Comparison of ENCODE assay signal across 13 cellular contexts in genomic region chr3:123821920-123822319, GRCh38.
DNase-seq lines count a peak whose midpoint lies in the region; ATAC-seq and TF ChIP-seq lines count a peak whose summit lies in the region.
"Had no signal": no experiment of that assay in that cellular context is flagged by ENCODE, and none has a peak within 500 bp of the region (broad histone marks: within the 10 kb centered on the region; RNA-seq: fewer than 3 reads in every experiment).

No MANE protein-coding gene starts in this region.

- intact Hi-C loops in IMR-90 (cut with micrococcal nuclease) (no loop called here), OCI-LY7 (cut with micrococcal nuclease; ENCODE audit: unreplicated experiment) (no loop called here)

- H3K4me3 Mint-ChIP-seq in HFFc6 (no peak overlapping the region; the same call in 1 of the 2 replicates), osteocyte (ENCODE audit: unreplicated experiment) (no peak overlapping the region)
- H3K4me3 Mint-ChIP-seq: B cell; CD8-positive, alpha-beta T cell; H9 had no signal

- 0 out of 4 replicates have a peak overlapping the region, but pooled peaks of 1 of the 2 experiments have one; percentile 23 for H4K8ac ChIP-seq in IMR-90 (ENCODE audit: low read depth in 2 of 2, low read length in 2 of 2)

- H3K23ac ChIP-seq in IMR-90 (ENCODE audit: low read depth, low read length): no peak overlapping the region

- no peak for TF ChIP-seq POLR2A in IMR-90 (IDR thresholded peaks at IDR 0.05; ENCODE audit: low read depth, low read length)

- no peaks in the 10 kb centered on the region for H3K79me2 ChIP-seq in OCI-LY7 (ENCODE audit: insufficient read depth, low read depth, low read length)

- H3K4me1 ChIP-seq in IMR-90 (ENCODE audit: control insufficient read depth, insufficient read depth, low read length): peaks cover 23% of the 10 kb centered on the region
- H3K4me1 ChIP-seq in OCI-LY7 (ENCODE audit: insufficient read depth, low read length, poor library complexity, severe bottlenecking): no peaks in the 10 kb centered on the region
- H3K4me1 ChIP-seq: BLaER1 treated with 17β-estradiol and CSF1 and Interleukin-3, amounts not matched to agents 10 nM and 100 nM had no signal

- no peak overlapping the region for H3K4ac ChIP-seq in IMR-90 (ENCODE audit: low read depth, low read length)

- no peak for DNase-seq in HFFc6
- DNase-seq in IMR-90: no peak
- no peak for DNase-seq in SK-N-MC (ENCODE audit: low read depth, low spot score)
- peak; percentile 32 for DNase-seq in osteocyte (ENCODE audit: extremely low spot score, unreplicated experiment)
- DNase-seq in activated effector memory CD4-positive, alpha-beta T cell treated with Interleukin-2 at 50 U/mL for 16 hours: no peak
- DNase-seq in OCI-LY7 (ENCODE audit: low spot score): no peak
- DNase-seq: Calu3; CD8-positive, alpha-beta T cell; DMS79 treated with DMSO at 0.1 percent for 48 hours; GF-D8; H9 had no signal

- POLR2A ChIA-PET in IMR-90 (lab: Charles Lee; ENCODE audit: unreplicated experiment): no interaction called here
- POLR2A ChIA-PET in OCI-LY7 (lab: Charles Lee): no interaction called here

- H3K4me1 Mint-ChIP-seq in HFFc6 (ENCODE audit: low read depth) (peaks cover 68% of the 10 kb centered on the region), osteocyte (ENCODE audit: unreplicated experiment) (peaks cover 13% of the 10 kb centered on the region)
- H3K4me1 Mint-ChIP-seq: B cell had no signal

- H2AFZ ChIP-seq in IMR-90 (replicated peaks; ENCODE audit: low read length, poor library complexity) (no peak overlapping the region), OCI-LY7 (ENCODE audit: low read length) (no peak overlapping the region)

- H3K9ac ChIP-seq in IMR-90 (ENCODE audit: low read depth, low read length) (no peak overlapping the region), SK-N-MC (ENCODE audit: insufficient read length) (no peak overlapping the region)
- H3K9ac ChIP-seq: BLaER1 treated with 17β-estradiol and CSF1 and Interleukin-3, amounts not matched to agents 10 nM and 100 nM had no signal

- peaks cover 2% of the 10 kb centered on the region for H3K27me3 Mint-ChIP-seq in HFFc6 (ENCODE audit: insufficient read depth)
- no peaks in the 10 kb centered on the region for H3K27me3 Mint-ChIP-seq in osteocyte (ENCODE audit: unreplicated experiment)

- H2AK9ac ChIP-seq in IMR-90 (replicated peaks; ENCODE audit: low read depth, low read length, poor library complexity): no peak overlapping the region

- peaks cover 22% of the 10 kb centered on the region for H3K9me3 Mint-ChIP-seq in HFFc6
- H3K9me3 Mint-ChIP-seq in osteocyte (ENCODE audit: unreplicated experiment): peaks cover 11% of the 10 kb centered on the region

- H3K4me2 ChIP-seq in IMR-90 (ENCODE audit: low read depth, low read length) (no peak overlapping the region), OCI-LY7 (ENCODE audit: low read length) (no peak overlapping the region)
- H3K4me2 ChIP-seq: BLaER1 treated with 17β-estradiol and CSF1 and Interleukin-3, amounts not matched to agents 10 nM and 100 nM had no signal

- H3K27me3 ChIP-seq in IMR-90 (ENCODE audit: control insufficient read depth, insufficient read depth, low read length): no peaks in the 10 kb centered on the region
- H3K27me3 ChIP-seq: BLaER1 treated with 17β-estradiol and CSF1 and Interleukin-3, amounts not matched to agents 10 nM and 100 nM had no signal

- in situ Hi-C loops in IMR-90 (cut with MboI; ENCODE audit: low sequenced_read_pairs): no loop called here

- H4K20me1 ChIP-seq in IMR-90 (ENCODE audit: insufficient read depth, low read length) (no peaks in the 10 kb centered on the region), OCI-LY7 (ENCODE audit: insufficient read depth, low read length) (no peaks in the 10 kb centered on the region)
- H4K20me1 ChIP-seq: BLaER1 treated with 17β-estradiol and CSF1 and Interleukin-3, amounts not matched to agents 10 nM and 100 nM had no signal

- peaks cover 55 to 80% of the 10 kb centered on the region in 2 experiments for H3K79me1 ChIP-seq in IMR-90 (ENCODE audit: low read depth in 1 of 2, low read length in 2 of 2)

- peaks cover 88% of the 10 kb centered on the region for H3K36me3 Mint-ChIP-seq in HFFc6 (ENCODE audit: low read depth)
- peaks cover 3% of the 10 kb centered on the region for H3K36me3 Mint-ChIP-seq in osteocyte (ENCODE audit: unreplicated experiment)
- H3K36me3 Mint-ChIP-seq: CD8-positive, alpha-beta T cell had no signal

- no peak overlapping the region for H4K91ac ChIP-seq in IMR-90 (ENCODE audit: insufficient read depth, low read depth, low read length)

- H3K36me3 ChIP-seq in IMR-90 (ENCODE audit: control insufficient read depth, insufficient read depth, low read length): peaks cover 66% of the 10 kb centered on the region
- H3K36me3 ChIP-seq in SK-N-MC (ENCODE audit: insufficient read depth, low read length): no peaks in the 10 kb centered on the region; the same call in 1 of the 2 replicates
- H3K36me3 ChIP-seq in OCI-LY7 (ENCODE audit: insufficient read depth, low read length): no peaks in the 10 kb centered on the region

- H2BK20ac ChIP-seq in IMR-90 (ENCODE audit: low read depth, low read length): no peak overlapping the region

- no peak overlapping the region for H3K56ac ChIP-seq in IMR-90 (ENCODE audit: extremely low read depth, insufficient read depth, low read length)

- no peak for TF ChIP-seq RAD21 in IMR-90 (IDR thresholded peaks at IDR 0.05; ENCODE audit: low read length)

- peak overlapping the region; percentile 19; the same call in 1 of the 2 replicates for H2BK120ac ChIP-seq in IMR-90 (ENCODE audit: low read depth, low read length)

- TF ChIP-seq CTCF in HFFc6 (IDR thresholded peaks at IDR 0.05): no peak
- no peak for TF ChIP-seq CTCF in IMR-90 (conservative IDR thresholded peaks at IDR 0.05; ENCODE audit: low read depth, low read length)
- TF ChIP-seq CTCF in osteocyte (IDR thresholded peaks at IDR 0.05): no peak
- TF ChIP-seq CTCF in OCI-LY7 (conservative IDR thresholded peaks at IDR 0.05; ENCODE audit: low read length): no peak

- no peak overlapping the region for H3K27ac ChIP-seq in IMR-90 (ENCODE audit: insufficient read depth, low read length)
- H3K27ac ChIP-seq in SK-N-MC: peak overlapping the region; percentile 91
- H3K27ac ChIP-seq in OCI-LY7 (ENCODE audit: low read depth, low read length, poor library complexity, severe bottlenecking): no peak overlapping the region
- H3K27ac ChIP-seq: BLaER1 treated with 17β-estradiol and CSF1 and Interleukin-3, amounts not matched to agents 10 nM and 100 nM had no signal

- no peak overlapping the region for H3K14ac ChIP-seq in IMR-90 (replicated peaks; ENCODE audit: low read depth, low read length)

- no peak for ATAC-seq in IMR-90 (ENCODE audit: low read depth)
- ATAC-seq: CD8-positive, alpha-beta T cell had no signal

- BruUV-seq in IMR-90 (replicated peaks; lab: Mats Ljungman, UMichigan) (no TSS peak), OCI-LY7 (replicated peaks; lab: Mats Ljungman, UMichigan) (no TSS peak)

- no peak overlapping the region for H3K18ac ChIP-seq in IMR-90 (ENCODE audit: low read depth, low read length)

- no CpG with 5 or more reads among the region's 1 CpG for WGBS in IMR-90 (ENCODE audit: extremely low coverage in 2 of 2, insufficient read length in 1 of 2), 2 experiments

- peaks cover 12% of the 10 kb centered on the region for H3K9me3 ChIP-seq in IMR-90 (ENCODE audit: control insufficient read depth, insufficient read depth, low read length)
- H3K9me3 ChIP-seq in SK-N-MC (ENCODE audit: low read depth, low read length): peaks cover 5% of the 10 kb centered on the region; the same call in 1 of the 2 replicates
- peaks cover 5% of the 10 kb centered on the region; the same call in 1 of the 2 replicates for H3K9me3 ChIP-seq in OCI-LY7 (ENCODE audit: low read length)

- H4K5ac ChIP-seq in IMR-90 (ENCODE audit: low read depth, low read length): no peak overlapping the region

- no peak overlapping the region for H2BK5ac ChIP-seq in IMR-90 (ENCODE audit: low read depth, low read length, poor library complexity, severe bottlenecking)

- no peaks in the 10 kb centered on the region for H3K9me2 ChIP-seq in OCI-LY7 (ENCODE audit: insufficient read depth, low read length)

- H2BK15ac ChIP-seq in IMR-90 (ENCODE audit: low read depth, low read length): no peak overlapping the region

- H3K27ac Mint-ChIP-seq in HFFc6: peak overlapping the region; percentile 44; the same call in 1 of the 2 replicates
- H3K27ac Mint-ChIP-seq in osteocyte (ENCODE audit: unreplicated experiment): no peak overlapping the region
- H3K27ac Mint-ChIP-seq: B cell; CD8-positive, alpha-beta T cell; H9 had no signal

- H3K9me1 ChIP-seq in IMR-90 (ENCODE audit: insufficient read depth, low read length): peaks cover 24% of the 10 kb centered on the region

- dilution Hi-C loops in IMR-90 (cut with HindIII; ENCODE audit: low sequenced_read_pairs, unreplicated experiment): no loop called here

- H2AK5ac ChIP-seq in IMR-90 (ENCODE audit: low read depth, low read length): 0 out of 2 replicates have a peak overlapping the region, but pooled peaks have one; percentile 15

- CTCF ChIA-PET in IMR-90 (lab: Yijun Ruan, JAX) (no interaction called here), OCI-LY7 (lab: Charles Lee; ENCODE audit: unreplicated experiment) (no interaction called here)

- no peak overlapping the region for H3K4me3 ChIP-seq in IMR-90 (ENCODE audit: insufficient read depth, low read depth, low read length)
- H3K4me3 ChIP-seq in SK-N-MC: no peak overlapping the region
- H3K4me3 ChIP-seq in OCI-LY7 (ENCODE audit: low read depth, low read length, poor library complexity, severe bottlenecking): no peak overlapping the region
- H3K4me3 ChIP-seq: BLaER1 treated with 17β-estradiol and CSF1 and Interleukin-3, amounts not matched to agents 10 nM and 100 nM had no signal

TF ChIP-seq in IMR-90, 13 proteins besides CTCF, POLR2A, EP300 and RAD21 (continues in another document):
- TF ChIP-seq MAZ (IDR thresholded peaks at IDR 0.05; ENCODE audit: borderline replicate concordance, low read depth, low read length) (no peak), MXI1 (IDR thresholded peaks at IDR 0.05; ENCODE audit: borderline replicate concordance, low read depth, low read length) (no peak), FOS (IDR thresholded peaks at IDR 0.05; ENCODE audit: low read depth, low read length) (no peak), MAFK (IDR thresholded peaks at IDR 0.05; ENCODE audit: low read depth, low read length) (no peak), CHD1 (IDR thresholded peaks at IDR 0.05; ENCODE audit: low read depth, low read length) (no peak), CEBPB (IDR thresholded peaks at IDR 0.05; ENCODE audit: low read depth, low read length) (no peak)
- TF ChIP-seq, protein P1, sequence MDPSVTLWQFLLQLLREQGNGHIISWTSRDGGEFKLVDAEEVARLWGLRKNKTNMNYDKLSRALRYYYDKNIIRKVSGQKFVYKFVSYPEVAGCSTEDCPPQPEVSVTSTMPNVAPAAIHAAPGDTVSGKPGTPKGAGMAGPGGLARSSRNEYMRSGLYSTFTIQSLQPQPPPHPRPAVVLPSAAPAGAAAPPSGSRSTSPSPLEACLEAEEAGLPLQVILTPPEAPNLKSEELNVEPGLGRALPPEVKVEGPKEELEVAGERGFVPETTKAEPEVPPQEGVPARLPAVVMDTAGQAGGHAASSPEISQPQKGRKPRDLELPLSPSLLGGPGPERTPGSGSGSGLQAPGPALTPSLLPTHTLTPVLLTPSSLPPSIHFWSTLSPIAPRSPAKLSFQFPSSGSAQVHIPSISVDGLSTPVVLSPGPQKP (IDR thresholded peaks at IDR 0.05; ENCODE audit: borderline replicate concordance, low read depth, low read length): no peak
